ENCODE assay signal across 13 cellular contexts in the genomic region with DNA sequence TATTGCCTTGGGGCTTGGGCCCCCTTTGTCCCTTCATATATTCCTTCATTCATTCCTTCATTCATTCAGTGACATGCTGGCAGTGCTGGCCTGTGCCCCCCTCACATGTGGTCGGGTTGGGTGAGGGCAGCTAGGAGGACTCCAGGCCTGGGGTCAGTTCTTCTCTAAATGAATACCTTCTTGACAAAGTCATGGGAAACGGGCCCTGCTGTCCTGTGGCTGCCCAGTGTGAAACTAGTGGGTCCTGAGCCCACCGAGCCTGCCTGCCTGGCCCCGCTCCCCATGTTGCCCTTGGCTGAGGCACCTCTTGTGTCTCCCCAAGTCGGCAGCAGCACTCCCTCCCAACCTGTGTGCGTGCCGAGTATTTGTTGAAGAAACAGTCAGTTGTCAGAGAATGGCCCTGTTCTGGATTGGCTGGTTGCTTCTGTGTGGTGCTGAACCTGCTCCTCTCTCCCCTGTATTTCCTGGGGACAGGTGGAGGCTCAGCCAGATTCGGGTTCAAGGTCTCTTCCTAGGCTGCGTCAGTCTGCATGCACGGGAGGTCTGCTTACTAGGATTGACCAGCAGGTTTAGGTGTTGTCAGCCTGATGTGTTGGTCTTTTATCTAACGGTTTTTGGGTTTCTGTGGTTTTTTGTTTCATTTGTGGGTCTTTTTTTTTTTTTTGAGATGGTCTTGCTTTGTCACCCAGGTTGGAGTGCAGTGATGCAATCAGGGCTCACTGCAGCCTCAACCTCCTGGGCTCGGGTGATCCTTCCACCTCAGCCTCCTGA. TPM values are rescaled to one million over a fixed set of nuclear protein-coding genes. Genes with fewer than 3 reads are reported as not detected.
DNase-seq lines count a peak whose midpoint lies in the region; ATAC-seq and TF ChIP-seq lines count a peak whose summit lies in the region.
"Had no signal": no experiment of that assay in that cellular context is flagged by ENCODE, and none has a peak within 500 bp of the region (broad histone marks: within the 10 kb centered on the region; RNA-seq: fewer than 3 reads in every experiment).

No MANE protein-coding gene starts in this region.

- peak; percentile 10 for TF ChIP-seq POLR2A in GM18951 (IDR thresholded peaks at IDR 0.05; ENCODE audit: extremely low read depth, insufficient read depth, insufficient read length)

- no peaks in the 10 kb centered on the region for H3K9me3 Mint-ChIP-seq in CD8-positive, alpha-beta memory T cell
- peaks cover 7% of the 10 kb centered on the region for H3K9me3 Mint-ChIP-seq in glutamatergic neuron (ENCODE audit: unreplicated experiment)
- H3K9me3 Mint-ChIP-seq: IgD-negative memory B cell had no signal

- no peaks in the 10 kb centered on the region for H3K27me3 Mint-ChIP-seq in CD8-positive, alpha-beta memory T cell
- H3K27me3 Mint-ChIP-seq in T-helper 17 cell (no peaks in the 10 kb centered on the region), glutamatergic neuron (ENCODE audit: unreplicated experiment) (peaks cover 7% of the 10 kb centered on the region)
- H3K27me3 Mint-ChIP-seq: IgD-negative memory B cell had no signal

- peaks cover 38% of the 10 kb centered on the region for H3K4me1 ChIP-seq in CD8-positive, alpha-beta memory T cell (ENCODE audit: insufficient read depth, low read length)

- no peaks in the 10 kb centered on the region for H3K9me3 ChIP-seq in CD8-positive, alpha-beta memory T cell (ENCODE audit: low read length)
- no peaks in the 10 kb centered on the region for H3K9me3 ChIP-seq in T-helper 17 cell (ENCODE audit: control insufficient read depth, low read length, poor library complexity, severe bottlenecking)
- H3K9me3 ChIP-seq: mucosa of descending colon, right atrium auricular region had no signal

- in situ Hi-C loops in GM18951 (cut with MboI; ENCODE audit: low sequenced_read_pairs, unreplicated experiment): no loop called here

- peak overlapping the region in 7 of 8 donors; percentile 37 to 81 (median 56) for H3K27ac Mint-ChIP-seq in CD8-positive, alpha-beta memory T cell
- peak overlapping the region; percentile 21 for H3K27ac Mint-ChIP-seq in T-helper 17 cell
- H3K27ac Mint-ChIP-seq in glutamatergic neuron (ENCODE audit: unreplicated experiment): no peak overlapping the region
- H3K27ac Mint-ChIP-seq: IgD-negative memory B cell had no signal

- DNase-seq in CD8-positive, alpha-beta memory T cell: no peak
- no peak for DNase-seq in T-helper 17 cell
- DNase-seq in glutamatergic neuron: no peak
- no peak for DNase-seq in activated effector memory CD4-positive, alpha-beta T cell treated with anti-CD3 and anti-CD28 coated beads, Interleukin-2, amount 50 U/mL, for 16 hours
- no peak for DNase-seq in SIG-M5 treated with dmso at 0.1 percent for 504 hours (lab: John Stamatoyannopoulos, UW; ENCODE audit: unreplicated experiment)
- DNase-seq: COR-L47, mucosa of descending colon had no signal

- peaks cover 4 to 48% (median 8%) of the 10 kb centered on the region in 3 donors for H3K36me3 Mint-ChIP-seq in CD8-positive, alpha-beta memory T cell
- no peaks in the 10 kb centered on the region for H3K36me3 Mint-ChIP-seq in T-helper 17 cell (ENCODE audit: low read depth)
- H3K36me3 Mint-ChIP-seq in glutamatergic neuron (ENCODE audit: unreplicated experiment): peaks cover 5% of the 10 kb centered on the region

- H3K36me3 ChIP-seq in CD8-positive, alpha-beta memory T cell (ENCODE audit: insufficient read depth, low read length): peaks cover 5% of the 10 kb centered on the region

- no peaks in the 10 kb centered on the region for H3K27me3 ChIP-seq in CD8-positive, alpha-beta memory T cell (ENCODE audit: insufficient read depth, low read length, poor library complexity, severe bottlenecking)
- H3K27me3 ChIP-seq: cardiac muscle cell, right atrium auricular region had no signal

- ATAC-seq in T-helper 17 cell: no peak
- no peak for ATAC-seq in HG03045 (IDR thresholded peaks at IDR 0.05; ENCODE audit: unreplicated experiment)
- ATAC-seq in HG03039 (IDR thresholded peaks at IDR 0.05; ENCODE audit: unreplicated experiment): no peak
- ATAC-seq: mucosa of descending colon had no signal

- CTCF ChIA-PET in CD8-positive, alpha-beta memory T cell (lab: Charles Lee): no interaction called here

- H3K27ac ChIP-seq in CD8-positive, alpha-beta memory T cell (ENCODE audit: low read depth, low read length): no peak overlapping the region
- H3K27ac ChIP-seq: cardiac muscle cell had no signal

- peaks cover 20 to 28% (median 23%) of the 10 kb centered on the region in 3 donors for H3K4me1 Mint-ChIP-seq in CD8-positive, alpha-beta memory T cell
- H3K4me1 Mint-ChIP-seq in T-helper 17 cell: peaks cover 15% of the 10 kb centered on the region
- H3K4me1 Mint-ChIP-seq in glutamatergic neuron (ENCODE audit: low read depth, unreplicated experiment): peaks cover 6% of the 10 kb centered on the region

- no peak overlapping the region for H3K4me3 ChIP-seq in CD8-positive, alpha-beta memory T cell (ENCODE audit: low read length)
- H3K4me3 ChIP-seq: cardiac muscle cell, mucosa of descending colon, right atrium auricular region had no signal

- H3K4me3 Mint-ChIP-seq in CD8-positive, alpha-beta memory T cell: peak overlapping the region in 1 of 7 donors; percentile 23
- H3K4me3 Mint-ChIP-seq in T-helper 17 cell (peak overlapping the region; percentile 9), glutamatergic neuron (ENCODE audit: unreplicated experiment) (peak overlapping the region; percentile 38)
- H3K4me3 Mint-ChIP-seq: IgD-negative memory B cell had no signal

- TF ChIP-seq CTCF in glutamatergic neuron (IDR thresholded peaks at IDR 0.05; ENCODE audit: partially characterized antibody, unreplicated experiment): no peak

- POLR2A ChIA-PET in CD8-positive, alpha-beta memory T cell (lab: Charles Lee): no interaction called here

RNA-seq across cellular contexts. Expression of gene CEL, which starts 3.0 kb away (rescaled TPM):
- 1 to 10 TPM; 1.1 to 1.2 TPM for total RNA-seq in CD8-positive, alpha-beta memory T cell
- polyA plus RNA-seq in CD8-positive, alpha-beta memory T cell: not detected
- total RNA-seq in T-helper 17 cell (under 1 TPM in 1 of 2 donors, not detected in 1; 0.42 TPM), glutamatergic neuron (ENCODE audit: unreplicated experiment) (3.8 TPM)
- polyA plus RNA-seq: IgD-negative memory B cell had no signal

RNA-seq across cellular contexts. Expression of gene GTF3C5, which starts 27.9 kb away (rescaled TPM):
- 10 to 100 TPM; 87.8 to 91.8 TPM for total RNA-seq in CD8-positive, alpha-beta memory T cell
- polyA plus RNA-seq in CD8-positive, alpha-beta memory T cell: 38.5 TPM
- total RNA-seq in T-helper 17 cell: 10 to 100 TPM; 38.9 to 46.6 TPM
- total RNA-seq in glutamatergic neuron (ENCODE audit: unreplicated experiment): 95.2 TPM
